ENCODE assay signal across 14 cellular contexts in the genomic region with DNA sequence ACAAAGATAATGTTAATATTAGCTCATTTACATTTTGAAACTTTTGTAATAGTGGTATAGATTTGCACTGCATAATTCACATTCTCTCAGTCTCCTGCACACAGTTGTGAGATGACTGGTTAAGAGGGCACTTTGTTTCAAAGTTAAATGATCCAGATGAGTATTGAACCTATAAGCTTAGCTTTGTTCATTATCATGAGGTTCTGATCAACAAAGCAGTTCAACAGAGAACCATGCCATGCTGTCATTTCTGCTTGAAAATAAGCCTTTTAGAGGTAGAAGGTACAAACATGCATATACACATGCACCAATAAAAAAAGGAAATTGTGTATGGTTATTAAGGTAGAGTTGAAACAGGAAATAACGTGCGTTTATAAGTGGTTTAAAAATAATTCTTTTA. TPM values are rescaled to one million over a fixed set of nuclear protein-coding genes. Genes with fewer than 3 reads are reported as not detected.
DNase-seq lines count a peak whose midpoint lies in the region; ATAC-seq and FAIRE-seq lines count a peak whose summit lies in the region.
"Had no signal": no experiment of that assay in that cellular context is flagged by ENCODE, and none has a peak within 500 bp of the region (broad histone marks: within the 10 kb centered on the region; RNA-seq: fewer than 3 reads in every experiment).

No MANE protein-coding gene starts in this region.

- H3K27ac Mint-ChIP-seq in activated naive CD4-positive, alpha-beta T cell treated with anti-CD3 and anti-CD28 coated beads, Interleukin-2, amount 50 U/mL, for 24 hours, result no peak overlapping the region
- peak overlapping the region; percentile 67 to 91 for H3K27ac Mint-ChIP-seq in T-cell

- no peak for FAIRE-seq in frontal cortex (lab: Jason Lieb, UNC)

- CTCF ChIA-PET in T-cell (lab: Charles Lee), result interaction anchor here in 1 of 2 donors (0.6 to 1.7 kb wide), 5 partner anchors 21 to 145 kb away, joined by 3 to 5 read pairs (median 5); no protein-coding TSS in a partner anchor

- H3K4me3 ChIP-seq in effector memory CD4-positive, alpha-beta T cell (ENCODE audit: insufficient read depth, low read depth, low read length, poor library complexity, severe bottlenecking), result peak overlapping the region; percentile 26
- H3K4me3 ChIP-seq in H7 (ENCODE audit: insufficient read depth, low read depth, low read length), result no peak overlapping the region

- H3K9me3 Mint-ChIP-seq in activated naive CD4-positive, alpha-beta T cell treated with anti-CD3 and anti-CD28 coated beads, Interleukin-2, amount 50 U/mL, for 24 hours, result no peaks in the 10 kb centered on the region
- H3K9me3 Mint-ChIP-seq in T-cell, result no peaks in the 10 kb centered on the region

- peaks cover 38% of the 10 kb centered on the region for H3K4me1 ChIP-seq in effector memory CD4-positive, alpha-beta T cell (ENCODE audit: control insufficient read depth, insufficient read depth, low read length, poor library complexity, severe bottlenecking)

- peak overlapping the region; percentile 87 for H3K27ac ChIP-seq in effector memory CD4-positive, alpha-beta T cell (ENCODE audit: insufficient read depth, low read length, poor library complexity, severe bottlenecking)
- H3K27ac ChIP-seq: foreskin keratinocyte had no signal

- no peaks in the 10 kb centered on the region for H3K27me3 ChIP-seq in effector memory CD4-positive, alpha-beta T cell (replicated peaks; ENCODE audit: control insufficient read depth, insufficient read depth, low read length, poor library complexity, severe bottlenecking)
- H3K27me3 ChIP-seq in H7 (ENCODE audit: control insufficient read depth, insufficient read depth, low read length), result no peaks in the 10 kb centered on the region
- H3K27me3 ChIP-seq: foreskin keratinocyte had no signal

- peaks cover 9% of the 10 kb centered on the region for H3K36me3 Mint-ChIP-seq in activated naive CD4-positive, alpha-beta T cell treated with anti-CD3 and anti-CD28 coated beads, Interleukin-2, amount 50 U/mL, for 24 hours
- H3K36me3 Mint-ChIP-seq in T-cell, result peaks cover 6% of the 10 kb centered on the region

- no peaks in the 10 kb centered on the region for H3K9me3 ChIP-seq in effector memory CD4-positive, alpha-beta T cell (ENCODE audit: control insufficient read depth, low read length)

- peak overlapping the region; percentile 71 for H3K4me3 Mint-ChIP-seq in activated naive CD4-positive, alpha-beta T cell treated with anti-CD3 and anti-CD28 coated beads, Interleukin-2, amount 50 U/mL, for 24 hours
- H3K4me3 Mint-ChIP-seq in T-cell, result peak overlapping the region; percentile 40 to 93 (median 92)

- H3K4me1 Mint-ChIP-seq in activated naive CD4-positive, alpha-beta T cell treated with anti-CD3 and anti-CD28 coated beads, Interleukin-2, amount 50 U/mL, for 24 hours, result peaks cover 80% of the 10 kb centered on the region
- peaks cover 74 to 77% (median 76%) of the 10 kb centered on the region in 3 donors for H3K4me1 Mint-ChIP-seq in T-cell

- ATAC-seq in T-cell (replicated peaks in 1 of 4) (peak in 2 of 4 experiments; percentile 32 to 54), HG03469 (IDR thresholded peaks at IDR 0.05; ENCODE audit: unreplicated experiment) (no peak)
- ATAC-seq: foreskin keratinocyte, PC-3 had no signal

- POLR2A ChIA-PET in T-cell (lab: Charles Lee), result interaction anchor here in 1 of 2 donors (0.6 kb wide), 1 partner anchor 23 kb away, joined by 3 read pairs; no protein-coding TSS in a partner anchor

- DNase-seq in activated naive CD4-positive, alpha-beta T cell treated with Interleukin-2 at 50 U/mL for 16 hours, result no peak
- DNase-seq in T-cell (peak in 5 of 34 experiments; percentile 16 to 36 (median 34)), H7 (no peak), frontal cortex (ENCODE audit: low spot score in 2 of 2) (no peak)
- no peak for DNase-seq in effector memory CD4-positive, alpha-beta T cell
- DNase-seq in NK-92 treated with Interleukin-12 subunit alpha and Interleukin-12 subunit beta, amount 100 ng/mL, for 24 hours (lab: John Stamatoyannopoulos, UW), result no peak
- DNase-seq: activated CD4-positive, alpha-beta T cell treated with anti-CD3 and anti-CD28 coated beads for 4 hours; foreskin keratinocyte; mammary epithelial cell; NCI-H146; NCI-H446; PC-3 had no signal

- H3K36me3 ChIP-seq in effector memory CD4-positive, alpha-beta T cell (ENCODE audit: control insufficient read depth, insufficient read depth, low read length), result no peaks in the 10 kb centered on the region
- no peaks in the 10 kb centered on the region for H3K36me3 ChIP-seq in H7 (replicated peaks; ENCODE audit: control insufficient read depth, insufficient read depth, low read length)

- no peaks in the 10 kb centered on the region for H3K27me3 Mint-ChIP-seq in activated naive CD4-positive, alpha-beta T cell treated with anti-CD3 and anti-CD28 coated beads, Interleukin-2, amount 50 U/mL, for 24 hours
- no peaks in the 10 kb centered on the region for H3K27me3 Mint-ChIP-seq in T-cell

RNA-seq across cellular contexts. Expression of a gene that starts 4.8 kb away (rescaled TPM):
- total RNA-seq in T-cell (100 to 1,000 TPM in 4 of 5 donors, 10 to 100 TPM in 1; 95.0 to 108 (median 103) TPM), frontal cortex (35.1 TPM)
- total RNA-seq in H7 (2014; rRNA removed; shearing (Covaris generic)), result 20.6 and 22.7 TPM in 2 replicates
